8 cellular contexts compared by ENCODE assay signal in the genomic region with DNA sequence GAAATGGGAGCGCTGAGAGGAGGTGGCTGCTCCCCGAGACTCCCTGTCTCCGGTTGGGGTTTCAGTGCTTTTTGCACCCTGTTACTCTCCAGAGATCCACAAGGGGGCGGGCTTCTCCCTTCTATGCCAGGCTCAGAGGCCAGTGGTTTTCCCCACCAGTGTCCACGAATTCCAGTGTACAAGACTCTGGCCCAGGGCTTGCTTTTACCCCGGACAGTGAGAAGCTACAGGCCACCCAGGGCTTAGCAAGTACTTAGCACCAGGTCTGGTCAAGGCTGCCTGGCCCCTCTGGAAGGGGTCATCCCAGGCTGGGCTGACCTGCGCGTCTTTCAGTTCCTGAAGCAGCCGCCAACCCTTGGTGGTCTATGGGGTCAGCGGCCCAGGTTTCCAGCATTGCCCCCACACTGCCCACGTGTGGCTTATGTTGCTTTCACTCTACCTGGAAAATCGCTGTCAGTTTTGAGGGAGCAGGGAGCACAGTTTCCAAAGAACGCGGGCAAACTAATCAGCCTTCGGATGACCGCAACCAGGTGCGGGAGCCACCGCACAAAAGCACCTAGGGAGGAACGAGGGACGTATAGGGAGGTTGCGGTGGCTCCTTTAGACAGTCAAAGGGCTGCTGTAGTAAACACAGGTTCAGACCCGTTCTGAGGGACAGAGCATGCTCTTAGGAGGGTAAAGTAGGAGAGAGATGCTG. TPM values are rescaled to one million over a fixed set of nuclear protein-coding genes. Genes with fewer than 3 reads are reported as not detected.
A peak's percentile ranks its signal among the peaks of the same experiment; 100 is the strongest.
DNase-seq lines count a peak whose midpoint lies in the region; ATAC-seq and TF ChIP-seq lines count a peak whose summit lies in the region.

No MANE protein-coding gene starts in this region.

- no peak overlapping the region for H3K4me3 ChIP-seq in lung

- peak; percentile 87 for TF ChIP-seq CTCF in LNCAP (IDR thresholded peaks at IDR 0.05)
- peak; percentile 61 for TF ChIP-seq CTCF in lung (IDR thresholded peaks at IDR 0.05; ENCODE audit: control extremely low read depth, extremely low read depth)

- H3K9me3 ChIP-seq in lung (ENCODE audit: control insufficient read depth in 2 of 2, insufficient read depth in 1 of 2, low read length in 1 of 2), result no peaks in the 10 kb centered on the region

- peak; percentile 15 for DNase-seq in NOMO-1 treated with DMSO at 0.1 percent for 48 hours (lab: John Stamatoyannopoulos, UW; ENCODE audit: unreplicated experiment)
- DNase-seq in NOMO-1 treated with dmso at 0.1 percent for 144 hours (lab: John Stamatoyannopoulos, UW; ENCODE audit: unreplicated experiment), result no peak
- peak; percentile 58 for DNase-seq in activated CD4-positive, CD25-positive, alpha-beta regulatory T cell treated with anti-CD3 and anti-CD28 coated beads, Interleukin-2, amount 50 U/mL, for 72 hours
- peak; percentile 65 for DNase-seq in dermis blood vessel endothelial cell
- DNase-seq in lung (ENCODE audit: low spot score), result peak; percentile 53
- peak in 5 of 6 experiments; percentile 22 to 59 (median 34) for DNase-seq in stimulated activated naive CD4-positive, alpha-beta T cell (lab: John Stamatoyannopoulos, UW)

- peak; percentile 71 for ATAC-seq in lung (ENCODE audit: insufficient read depth, low FRiP score)
- no peak for ATAC-seq in GM18502 (IDR thresholded peaks at IDR 0.05; ENCODE audit: poor library complexity, unreplicated experiment)

- 59 to 60% methylated on average over 22 of the region's 22 CpGs for WGBS in lung, 2 donors

- H3K27me3 ChIP-seq in lung (ENCODE audit: control insufficient read depth, insufficient read depth), result no peaks in the 10 kb centered on the region

- H3K27ac ChIP-seq in lung (ENCODE audit: low read depth in 1 of 2, low read length in 1 of 2), result no peak overlapping the region

- no peaks in the 10 kb centered on the region for H3K36me3 ChIP-seq in lung (ENCODE audit: control insufficient read depth in 2 of 2, insufficient read depth in 2 of 2, low read length in 2 of 2)

- H3K4me1 ChIP-seq in lung (ENCODE audit: control insufficient read depth in 2 of 2, insufficient read depth in 2 of 2, low read length in 2 of 2), result no peaks in the 10 kb centered on the region

RNA-seq across cellular contexts. Expression of gene CYP26A1, which starts 6.8 kb away (rescaled TPM):
- 2.2 and 2.7 TPM in 2 replicates for total RNA-seq in dermis blood vessel endothelial cell
- total RNA-seq in lung, result not detected
- polyA plus RNA-seq in lung, result under 1 TPM; 0.02 to 0.08 TPM

RNA-seq across cellular contexts. Expression of gene CYP26C1, which starts 19.9 kb away (rescaled TPM):
- total RNA-seq in dermis blood vessel endothelial cell (1.9 and 5.4 TPM in 2 replicates), lung (under 1 TPM in 1 of 2 donors, not detected in 1; 0.77 TPM)
- polyA plus RNA-seq in lung, result under 1 TPM; 0.02 to 0.06 TPM
